ENCODE assay signal across 1 cellular context in genomic region chr19:53912653-53913052, GRCh38.
TF ChIP-seq lines count a peak whose summit lies in the region.

No MANE protein-coding gene starts in this region.

TF ChIP-seq in GM23338, 12 proteins besides CTCF, POLR2A, EP300 and RAD21:
- no peak for TF ChIP-seq ZNF462 (CRISPR knock-in tag; IDR thresholded peaks at IDR 0.05)
- no peak for TF ChIP-seq EZH2 (IDR thresholded peaks at IDR 0.05; ENCODE audit: low read depth, unreplicated experiment)
- TF ChIP-seq NANOG (IDR thresholded peaks at IDR 0.05; ENCODE audit: borderline replicate concordance) = no peak
- TF ChIP-seq JUNB (IDR thresholded peaks at IDR 0.05; ENCODE audit: unreplicated experiment) = no peak
- no peak for TF ChIP-seq ZNF331 (CRISPR knock-in tag; IDR thresholded peaks at IDR 0.05; ENCODE audit: low read depth)
- no peak for TF ChIP-seq EZH2phosphoT487 (IDR thresholded peaks at IDR 0.05; ENCODE audit: unreplicated experiment)
- TF ChIP-seq STAT1 (IDR thresholded peaks at IDR 0.05; ENCODE audit: unreplicated experiment) = no peak
- TF ChIP-seq CREB1 (CRISPR knock-in tag; IDR thresholded peaks at IDR 0.05; ENCODE audit: low read depth) = no peak
- TF ChIP-seq ETS1 (IDR thresholded peaks at IDR 0.05) = no peak
- TF ChIP-seq ZNF114 (CRISPR knock-in tag; IDR thresholded peaks at IDR 0.05) = no peak
- TF ChIP-seq REST (IDR thresholded peaks at IDR 0.05; ENCODE audit: unreplicated experiment) = no peak
- no peak for TF ChIP-seq POLR2AphosphoS5 (IDR thresholded peaks at IDR 0.05; ENCODE audit: low read depth)
